Comparison of ENCODE assay signal across 7 cellular contexts in genomic region chr6:126804255-126805064, GRCh38.
DNase-seq lines count a peak whose midpoint lies in the region; ATAC-seq and TF ChIP-seq lines count a peak whose summit lies in the region.

No MANE protein-coding gene starts in this region.

- intact Hi-C loops in PC-9 (cut with micrococcal nuclease; ENCODE audit: unreplicated experiment), result loop anchor here (1.0 to 10.0 kb wide), 3 partner anchors 266 to 810 kb away; no protein-coding TSS in a partner anchor

- ATAC-seq in GM21360 (IDR thresholded peaks at IDR 0.05; ENCODE audit: unreplicated experiment) (peak; percentile 81), HG03460 (IDR thresholded peaks at IDR 0.05; ENCODE audit: unreplicated experiment) (peak; percentile 77)

- POLR2A ChIA-PET in PC-9 (lab: Charles Lee; ENCODE audit: unreplicated experiment), result no interaction called here

- H2AFZ ChIP-seq in PC-9, result no peak overlapping the region
- no peak overlapping the region for H2AFZ ChIP-seq in neural cell (ENCODE audit: low read depth, low read length)

- H3K27me3 ChIP-seq in GM06990 (replicated peaks; ENCODE audit: control insufficient read depth, insufficient read depth, low read length) (no peaks in the 10 kb centered on the region; the same call in 1 of the 2 replicates), PC-9 (ENCODE audit: insufficient read depth, low read depth) (no peaks in the 10 kb centered on the region), neural cell (ENCODE audit: insufficient read depth, low read depth, low read length) (no peaks in the 10 kb centered on the region)

- H3K4me3 ChIP-seq in GM06990 (replicated peaks; ENCODE audit: low read depth, low read length) (no peak overlapping the region), PC-9 (no peak overlapping the region), epithelial cell of proximal tubule (ENCODE audit: low read depth, low read length) (no peak overlapping the region), neural cell (ENCODE audit: low read length) (no peak overlapping the region)

- H3K27ac ChIP-seq in PC-9 (no peak overlapping the region), neural cell (ENCODE audit: low read length) (no peak overlapping the region)

- H3F3A ChIP-seq in PC-9 (ENCODE audit: insufficient read depth, low read depth), result no peaks in the 10 kb centered on the region
- H3F3A ChIP-seq in neural cell (ENCODE audit: insufficient read depth, low read length, poor library complexity, severe bottlenecking), result no peaks in the 10 kb centered on the region

- H3K36me3 ChIP-seq in GM06990 (ENCODE audit: control insufficient read depth, insufficient read depth, low read length) (no peaks in the 10 kb centered on the region), PC-9 (ENCODE audit: low read depth) (no peaks in the 10 kb centered on the region), neural cell (ENCODE audit: insufficient read depth, low read length) (no peaks in the 10 kb centered on the region)

- H3K9ac ChIP-seq in neural cell (ENCODE audit: low read length), result no peak overlapping the region

- no TSS peak for BruUV-seq in PC-9 (replicated peaks; lab: Mats Ljungman, UMichigan)

- CTCF ChIA-PET in PC-9 (lab: Charles Lee), result interaction anchor here (0.6 kb wide), 3 partner anchors 36 to 462 kb away, joined by 3 read pairs; no protein-coding TSS in a partner anchor

- no peak for TF ChIP-seq EP300 in neural cell (conservative IDR thresholded peaks at IDR 0.05; ENCODE audit: poor library complexity, severe bottlenecking)

- H3K4me2 ChIP-seq in PC-9 (no peak overlapping the region), neural cell (ENCODE audit: low read length) (no peak overlapping the region)

- no peaks in the 10 kb centered on the region for H3K9me2 ChIP-seq in PC-9 (ENCODE audit: insufficient read depth)
- no peaks in the 10 kb centered on the region for H3K9me2 ChIP-seq in neural cell (ENCODE audit: insufficient read depth, low read length)

- DNase-seq in GM06990 (ENCODE audit: extremely low read depth, insufficient read length), result peak; percentile 7
- peak in 1 of 2 experiments; percentile 10 for DNase-seq in PC-9
- peak; percentile 3 for DNase-seq in epithelial cell of proximal tubule (ENCODE audit: low read depth)
- no peak for DNase-seq in middle frontal gyrus (ENCODE audit: extremely low spot score, low spot score)

- TF ChIP-seq CTCF in GM06990 (IDR thresholded peaks at IDR 0.05; ENCODE audit: insufficient read depth, low read length, poor library complexity, severe bottlenecking) (peak; percentile 74), PC-9 (conservative IDR thresholded peaks at IDR 0.05) (peak; percentile 92), epithelial cell of proximal tubule (conservative IDR thresholded peaks at IDR 0.05; ENCODE audit: low read depth, low read length) (peak; percentile 85), neural cell (IDR thresholded peaks at IDR 0.05; ENCODE audit: poor library complexity, severe bottlenecking) (peak; percentile 52)

- peak; percentile 40 for TF ChIP-seq RAD21 in neural cell (conservative IDR thresholded peaks at IDR 0.05)

- H3K4me1 ChIP-seq in PC-9 (replicated peaks; ENCODE audit: insufficient read depth), result no peaks in the 10 kb centered on the region

- H3K79me2 ChIP-seq in PC-9 (ENCODE audit: low read depth) (no peaks in the 10 kb centered on the region), neural cell (replicated peaks; ENCODE audit: insufficient read depth, low read length) (no peaks in the 10 kb centered on the region)

- H3K9me3 ChIP-seq in PC-9 (ENCODE audit: insufficient read depth, low read depth), result no peaks in the 10 kb centered on the region
- no peaks in the 10 kb centered on the region for H3K9me3 ChIP-seq in neural cell (ENCODE audit: low read length)

- H4K20me1 ChIP-seq in PC-9 (ENCODE audit: insufficient read depth) (no peaks in the 10 kb centered on the region), neural cell (ENCODE audit: insufficient read depth) (no peaks in the 10 kb centered on the region)

TF ChIP-seq in neural cell, 6 proteins besides CTCF, POLR2A, EP300 and RAD21:
- peak; percentile 36 for TF ChIP-seq SMC3 (conservative IDR thresholded peaks at IDR 0.05; ENCODE audit: poor library complexity)
- no peak for TF ChIP-seq TAF1 (IDR thresholded peaks at IDR 0.05; ENCODE audit: low read depth)
